1 cellular context compared by ENCODE assay signal in the genomic region with DNA sequence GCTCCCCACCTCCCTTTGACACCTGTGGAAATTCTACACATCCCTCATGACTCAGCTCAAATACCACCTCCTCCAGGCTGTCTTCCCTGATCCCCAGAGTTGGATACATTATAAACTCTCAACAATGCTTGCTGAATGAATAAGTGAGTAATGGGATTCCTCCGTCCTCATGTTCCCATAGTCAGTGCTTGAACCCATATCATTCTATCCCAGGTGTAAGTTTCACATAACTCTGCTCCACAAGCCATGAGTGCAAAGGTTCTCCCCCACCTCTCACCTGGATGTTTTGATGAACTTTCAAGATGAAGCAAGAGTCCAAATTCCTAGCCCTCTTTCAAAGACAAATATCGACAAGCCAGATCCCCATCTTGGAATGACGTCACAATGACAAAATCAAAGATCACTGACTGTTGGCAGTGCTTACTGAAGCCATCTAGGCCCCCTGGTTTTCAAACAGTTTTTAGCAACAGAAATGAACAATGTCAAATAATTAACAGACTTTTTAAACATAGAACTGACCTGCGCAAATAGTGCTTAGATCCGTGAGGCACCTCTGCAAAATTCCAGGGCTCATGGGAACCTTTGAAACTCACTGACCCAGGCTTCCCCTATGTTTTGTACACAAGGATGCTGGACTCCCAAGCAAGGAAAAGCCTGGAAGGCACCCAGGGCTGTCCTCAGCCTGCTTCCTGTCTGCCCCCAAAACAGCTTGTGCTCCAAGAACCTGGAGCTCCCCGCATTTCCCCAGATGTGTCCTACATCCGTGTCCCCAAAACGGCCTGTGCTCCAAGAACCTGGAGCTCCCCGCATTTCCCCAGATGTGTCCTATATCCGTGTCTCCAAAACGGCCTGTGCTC.
TF ChIP-seq lines count a peak whose summit lies in the region.

No MANE protein-coding gene starts in this region.

TF ChIP-seq in HepG2, 621 proteins besides CTCF, POLR2A, EP300 and RAD21 (continued from another document and continues in another):
- no peak for TF ChIP-seq ZNF841 (CRISPR knock-in tag; IDR thresholded peaks at IDR 0.05; ENCODE audit: borderline replicate concordance)
- TF ChIP-seq ETV5 (CRISPR knock-in tag; IDR thresholded peaks at IDR 0.05; ENCODE audit: borderline replicate concordance): peak; percentile 60; the same call in 1 of the 2 replicates
- TF ChIP-seq PAX8 (CRISPR knock-in tag; IDR thresholded peaks at IDR 0.05; ENCODE audit: borderline replicate concordance): no peak
- TF ChIP-seq STAT6 (CRISPR knock-in tag; IDR thresholded peaks at IDR 0.05; ENCODE audit: borderline replicate concordance): peak; percentile 85
- TF ChIP-seq KLF6 (CRISPR knock-in tag; IDR thresholded peaks at IDR 0.05): no peak
- TF ChIP-seq HIC2 (CRISPR knock-in tag; IDR thresholded peaks at IDR 0.05; ENCODE audit: low read depth): no peak
- 0 out of 2 replicates have a peak, but pooled peaks have one; percentile 27 for TF ChIP-seq ZNF574 (CRISPR knock-in tag; IDR thresholded peaks at IDR 0.05)
- no peak for TF ChIP-seq SUZ12 (IDR thresholded peaks at IDR 0.05; ENCODE audit: low read depth, low read length)
- no peak for TF ChIP-seq PAWR (CRISPR knock-in tag; IDR thresholded peaks at IDR 0.05; ENCODE audit: borderline replicate concordance)
- no peak for TF ChIP-seq XBP1 (CRISPR knock-in tag; IDR thresholded peaks at IDR 0.05)
- TF ChIP-seq HNRNPL (IDR thresholded peaks at IDR 0.05; ENCODE audit: low read depth, low read length): no peak
- peak; percentile 67; the same call in 1 of the 2 replicates for TF ChIP-seq NFE2L2 (IDR thresholded peaks at IDR 0.05; ENCODE audit: low read length)
- TF ChIP-seq RAD51 (IDR thresholded peaks at IDR 0.05; ENCODE audit: borderline replicate concordance): no peak
- TF ChIP-seq, protein P1, sequence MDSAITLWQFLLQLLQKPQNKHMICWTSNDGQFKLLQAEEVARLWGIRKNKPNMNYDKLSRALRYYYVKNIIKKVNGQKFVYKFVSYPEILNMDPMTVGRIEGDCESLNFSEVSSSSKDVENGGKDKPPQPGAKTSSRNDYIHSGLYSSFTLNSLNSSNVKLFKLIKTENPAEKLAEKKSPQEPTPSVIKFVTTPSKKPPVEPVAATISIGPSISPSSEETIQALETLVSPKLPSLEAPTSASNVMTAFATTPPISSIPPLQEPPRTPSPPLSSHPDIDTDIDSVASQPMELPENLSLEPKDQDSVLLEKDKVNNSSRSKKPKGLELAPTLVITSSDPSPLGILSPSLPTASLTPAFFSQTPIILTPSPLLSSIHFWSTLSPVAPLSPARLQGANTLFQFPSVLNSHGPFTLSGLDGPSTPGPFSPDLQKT (CRISPR knock-in tag; IDR thresholded peaks at IDR 0.05; ENCODE audit: borderline replicate concordance): no peak
- TF ChIP-seq SNRNP70 (IDR thresholded peaks at IDR 0.05; ENCODE audit: low read depth, low read length): no peak
- no peak for TF ChIP-seq EED (CRISPR knock-in tag; IDR thresholded peaks at IDR 0.05)
- no peak for TF ChIP-seq ZNF598 (CRISPR knock-in tag; IDR thresholded peaks at IDR 0.05; ENCODE audit: borderline replicate concordance)
- peak; percentile 21; the same call in 1 of the 2 replicates for TF ChIP-seq FOXP1 (IDR thresholded peaks at IDR 0.05)
- peak; percentile 92 for TF ChIP-seq FOXP1 (CRISPR knock-in tag; IDR thresholded peaks at IDR 0.05)
- no peak for TF ChIP-seq ADNP (CRISPR knock-in tag; IDR thresholded peaks at IDR 0.05)
- TF ChIP-seq ARNTL (CRISPR knock-in tag; IDR thresholded peaks at IDR 0.05): peak; percentile 56; the same call in 1 of the 2 replicates
- TF ChIP-seq ZNF34 (CRISPR knock-in tag; IDR thresholded peaks at IDR 0.05; ENCODE audit: borderline replicate concordance): no peak
- TF ChIP-seq, protein P2, sequence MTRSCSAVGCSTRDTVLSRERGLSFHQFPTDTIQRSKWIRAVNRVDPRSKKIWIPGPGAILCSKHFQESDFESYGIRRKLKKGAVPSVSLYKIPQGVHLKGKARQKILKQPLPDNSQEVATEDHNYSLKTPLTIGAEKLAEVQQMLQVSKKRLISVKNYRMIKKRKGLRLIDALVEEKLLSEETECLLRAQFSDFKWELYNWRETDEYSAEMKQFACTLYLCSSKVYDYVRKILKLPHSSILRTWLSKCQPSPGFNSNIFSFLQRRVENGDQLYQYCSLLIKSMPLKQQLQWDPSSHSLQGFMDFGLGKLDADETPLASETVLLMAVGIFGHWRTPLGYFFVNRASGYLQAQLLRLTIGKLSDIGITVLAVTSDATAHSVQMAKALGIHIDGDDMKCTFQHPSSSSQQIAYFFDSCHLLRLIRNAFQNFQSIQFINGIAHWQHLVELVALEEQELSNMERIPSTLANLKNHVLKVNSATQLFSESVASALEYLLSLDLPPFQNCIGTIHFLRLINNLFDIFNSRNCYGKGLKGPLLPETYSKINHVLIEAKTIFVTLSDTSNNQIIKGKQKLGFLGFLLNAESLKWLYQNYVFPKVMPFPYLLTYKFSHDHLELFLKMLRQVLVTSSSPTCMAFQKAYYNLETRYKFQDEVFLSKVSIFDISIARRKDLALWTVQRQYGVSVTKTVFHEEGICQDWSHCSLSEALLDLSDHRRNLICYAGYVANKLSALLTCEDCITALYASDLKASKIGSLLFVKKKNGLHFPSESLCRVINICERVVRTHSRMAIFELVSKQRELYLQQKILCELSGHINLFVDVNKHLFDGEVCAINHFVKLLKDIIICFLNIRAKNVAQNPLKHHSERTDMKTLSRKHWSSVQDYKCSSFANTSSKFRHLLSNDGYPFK (CRISPR knock-in tag; IDR thresholded peaks at IDR 0.05; ENCODE audit: borderline replicate concordance): no peak
- no peak for TF ChIP-seq ARID2 (CRISPR knock-in tag; IDR thresholded peaks at IDR 0.05; ENCODE audit: borderline replicate concordance)
- TF ChIP-seq ZFP36L1 (CRISPR knock-in tag; IDR thresholded peaks at IDR 0.05): no peak
- TF ChIP-seq MBD4 (IDR thresholded peaks at IDR 0.05; ENCODE audit: borderline replicate concordance, low read length): peak; percentile 78; the same call in 1 of the 2 replicates
- TF ChIP-seq IKZF4 (CRISPR knock-in tag; IDR thresholded peaks at IDR 0.05; ENCODE audit: borderline replicate concordance, low read depth, not compliant biosample characterization): no peak
- peak; percentile 45; the same call in 1 of the 2 replicates for TF ChIP-seq ZBTB39 (CRISPR knock-in tag; IDR thresholded peaks at IDR 0.05)
- TF ChIP-seq PHF20 (CRISPR knock-in tag; IDR thresholded peaks at IDR 0.05): 0 out of 2 replicates have a peak, but pooled peaks have one; percentile 29
- no peak for TF ChIP-seq KLF11 (CRISPR knock-in tag; IDR thresholded peaks at IDR 0.05)
- TF ChIP-seq DDIT3 (CRISPR knock-in tag; IDR thresholded peaks at IDR 0.05): no peak
- TF ChIP-seq XRCC5 (optimal IDR thresholded peaks at IDR 0.05; ENCODE audit: low read length): no peak
- TF ChIP-seq, protein P3, sequence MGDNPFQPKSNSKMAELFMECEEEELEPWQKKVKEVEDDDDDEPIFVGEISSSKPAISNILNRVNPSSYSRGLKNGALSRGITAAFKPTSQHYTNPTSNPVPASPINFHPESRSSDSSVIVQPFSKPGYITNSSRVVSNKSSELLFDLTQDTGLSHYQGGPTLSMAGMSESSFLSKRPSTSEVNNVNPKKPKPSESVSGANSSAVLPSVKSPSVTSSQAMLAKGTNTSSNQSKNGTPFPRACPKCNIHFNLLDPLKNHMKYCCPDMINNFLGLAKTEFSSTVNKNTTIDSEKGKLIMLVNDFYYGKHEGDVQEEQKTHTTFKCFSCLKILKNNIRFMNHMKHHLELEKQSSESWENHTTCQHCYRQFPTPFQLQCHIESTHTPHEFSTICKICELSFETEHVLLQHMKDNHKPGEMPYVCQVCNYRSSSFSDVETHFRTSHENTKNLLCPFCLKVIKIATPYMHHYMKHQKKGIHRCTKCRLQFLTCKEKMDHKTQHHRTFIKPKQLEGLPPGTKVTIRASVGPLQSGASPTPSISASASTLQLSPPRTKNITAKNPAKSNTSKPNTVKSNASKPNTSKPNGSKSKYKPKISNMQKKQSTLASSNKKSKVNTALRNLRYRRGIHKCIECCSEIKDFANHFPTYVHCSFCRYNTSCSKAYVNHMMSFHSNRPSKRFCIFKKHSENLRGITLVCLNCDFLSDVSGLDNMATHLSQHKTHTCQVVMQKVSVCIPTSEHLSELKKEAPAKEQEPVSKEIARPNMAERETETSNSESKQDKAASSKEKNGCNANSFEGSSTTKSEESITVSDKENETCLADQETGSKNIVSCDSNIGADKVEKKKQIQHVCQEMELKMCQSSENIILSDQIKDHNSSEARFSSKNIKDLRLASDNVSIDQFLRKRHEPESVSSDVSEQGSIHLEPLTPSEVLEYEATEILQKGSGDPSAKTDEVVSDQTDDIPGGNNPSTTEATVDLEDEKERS (CRISPR knock-in tag; IDR thresholded peaks at IDR 0.05): peak; percentile 97
- TF ChIP-seq ZNF724P (CRISPR knock-in tag; IDR thresholded peaks at IDR 0.05; ENCODE audit: borderline replicate concordance): no peak; the same call in 1 of the 2 replicates
- TF ChIP-seq SIX1 (CRISPR knock-in tag; IDR thresholded peaks at IDR 0.05; ENCODE audit: borderline replicate concordance): peak; percentile 45; the same call in 1 of the 2 replicates
- TF ChIP-seq ZNF160 (CRISPR knock-in tag; IDR thresholded peaks at IDR 0.05): no peak
- TF ChIP-seq FOSL2 (CRISPR knock-in tag; IDR thresholded peaks at IDR 0.05): peak; percentile 79
- TF ChIP-seq THRA (CRISPR knock-in tag; IDR thresholded peaks at IDR 0.05; ENCODE audit: borderline replicate concordance): peak; percentile 68; the same call in 1 of the 2 replicates
